In genomic region chr20:1469925-1470571, GRCh38 we compare ENCODE assay signal across 1 cellular context.
TF ChIP-seq lines count a peak whose summit lies in the region.

No MANE protein-coding gene starts in this region.

TF ChIP-seq in HepG2, 621 proteins besides CTCF, POLR2A, EP300 and RAD21 (continued from another document and continues in another):
- TF ChIP-seq ISL2 (CRISPR knock-in tag; IDR thresholded peaks at IDR 0.05), result 0 out of 2 replicates have a peak, but pooled peaks have one; percentile 48
- TF ChIP-seq PAX8 (CRISPR knock-in tag; IDR thresholded peaks at IDR 0.05; ENCODE audit: borderline replicate concordance), result no peak
- TF ChIP-seq ZNF501 (CRISPR knock-in tag; IDR thresholded peaks at IDR 0.05), result peak; percentile 90
- TF ChIP-seq ATM (IDR thresholded peaks at IDR 0.05; ENCODE audit: borderline replicate concordance), result no peak
- TF ChIP-seq PHF21A (CRISPR knock-in tag; IDR thresholded peaks at IDR 0.05), result peak; percentile 86; the same call in 1 of the 2 replicates
- TF ChIP-seq, protein P1, sequence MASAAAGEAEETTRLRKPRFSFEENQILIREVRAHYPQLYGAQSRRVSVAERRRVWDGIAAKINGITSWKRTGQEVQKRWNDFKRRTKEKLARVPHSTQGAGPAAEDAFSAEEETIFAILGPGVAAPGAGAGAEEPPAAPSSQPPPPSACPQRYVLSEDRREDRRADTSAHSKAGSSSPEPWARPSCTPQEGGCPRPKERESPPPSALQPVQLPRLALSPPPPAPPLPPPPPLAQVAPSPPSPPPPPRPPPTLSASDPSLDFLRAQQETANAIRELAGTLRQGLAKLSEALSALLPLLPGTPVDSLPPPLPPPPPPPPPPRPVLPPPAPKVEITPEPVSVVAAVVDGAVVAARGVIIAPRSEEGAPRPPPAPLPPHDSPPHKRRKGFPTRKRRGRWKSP (CRISPR knock-in tag; IDR thresholded peaks at IDR 0.05), result peak; percentile 77
- no peak for TF ChIP-seq MED13 (CRISPR knock-in tag; IDR thresholded peaks at IDR 0.05)
- no peak; the same call in 1 of the 2 replicates for TF ChIP-seq AHDC1 (CRISPR knock-in tag; IDR thresholded peaks at IDR 0.05; ENCODE audit: borderline replicate concordance)
- no peak for TF ChIP-seq ZNF816 (CRISPR knock-in tag; IDR thresholded peaks at IDR 0.05; ENCODE audit: borderline replicate concordance)
- TF ChIP-seq ZNF460 (CRISPR knock-in tag; IDR thresholded peaks at IDR 0.05; ENCODE audit: borderline replicate concordance), result no peak
- no peak for TF ChIP-seq NPAS2 (CRISPR knock-in tag; IDR thresholded peaks at IDR 0.05; ENCODE audit: borderline replicate concordance)
- TF ChIP-seq SP4 (CRISPR knock-in tag; IDR thresholded peaks at IDR 0.05), result no peak
- no peak; the same call in 1 of the 2 replicates for TF ChIP-seq SALL2 (CRISPR knock-in tag; IDR thresholded peaks at IDR 0.05)
- TF ChIP-seq ATF2 (CRISPR knock-in tag; IDR thresholded peaks at IDR 0.05), result peak; percentile 89
- TF ChIP-seq, protein P2, sequence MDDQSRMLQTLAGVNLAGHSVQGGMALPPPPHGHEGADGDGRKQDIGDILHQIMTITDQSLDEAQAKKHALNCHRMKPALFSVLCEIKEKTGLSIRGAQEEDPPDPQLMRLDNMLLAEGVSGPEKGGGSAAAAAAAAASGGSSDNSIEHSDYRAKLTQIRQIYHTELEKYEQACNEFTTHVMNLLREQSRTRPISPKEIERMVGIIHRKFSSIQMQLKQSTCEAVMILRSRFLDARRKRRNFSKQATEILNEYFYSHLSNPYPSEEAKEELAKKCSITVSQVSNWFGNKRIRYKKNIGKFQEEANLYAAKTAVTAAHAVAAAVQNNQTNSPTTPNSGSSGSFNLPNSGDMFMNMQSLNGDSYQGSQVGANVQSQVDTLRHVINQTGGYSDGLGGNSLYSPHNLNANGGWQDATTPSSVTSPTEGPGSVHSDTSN (CRISPR knock-in tag; IDR thresholded peaks at IDR 0.05; ENCODE audit: borderline replicate concordance), result no peak
- TF ChIP-seq MTF2 (CRISPR knock-in tag; IDR thresholded peaks at IDR 0.05; ENCODE audit: borderline replicate concordance), result 0 out of 2 replicates have a peak, but pooled peaks have one; percentile 36
- peak; percentile 54 for TF ChIP-seq SKI (IDR thresholded peaks at IDR 0.05; ENCODE audit: partially characterized antibody)
- TF ChIP-seq ZBTB42 (CRISPR knock-in tag; IDR thresholded peaks at IDR 0.05), result no peak
- TF ChIP-seq, protein P3, sequence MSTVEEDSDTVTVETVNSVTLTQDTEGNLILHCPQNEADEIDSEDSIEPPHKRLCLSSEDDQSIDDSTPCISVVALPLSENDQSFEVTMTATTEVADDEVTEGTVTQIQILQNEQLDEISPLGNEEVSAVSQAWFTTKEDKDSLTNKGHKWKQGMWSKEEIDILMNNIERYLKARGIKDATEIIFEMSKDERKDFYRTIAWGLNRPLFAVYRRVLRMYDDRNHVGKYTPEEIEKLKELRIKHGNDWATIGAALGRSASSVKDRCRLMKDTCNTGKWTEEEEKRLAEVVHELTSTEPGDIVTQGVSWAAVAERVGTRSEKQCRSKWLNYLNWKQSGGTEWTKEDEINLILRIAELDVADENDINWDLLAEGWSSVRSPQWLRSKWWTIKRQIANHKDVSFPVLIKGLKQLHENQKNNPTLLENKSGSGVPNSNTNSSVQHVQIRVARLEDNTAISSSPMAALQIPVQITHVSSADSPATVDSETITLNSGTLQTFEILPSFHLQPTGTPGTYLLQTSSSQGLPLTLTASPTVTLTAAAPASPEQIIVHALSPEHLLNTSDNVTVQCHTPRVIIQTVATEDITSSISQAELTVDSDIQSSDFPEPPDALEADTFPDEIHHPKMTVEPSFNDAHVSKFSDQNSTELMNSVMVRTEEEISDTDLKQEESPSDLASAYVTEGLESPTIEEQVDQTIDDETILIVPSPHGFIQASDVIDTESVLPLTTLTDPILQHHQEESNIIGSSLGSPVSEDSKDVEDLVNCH (CRISPR knock-in tag; IDR thresholded peaks at IDR 0.05), result no peak
- peak; percentile 43; the same call in 1 of the 2 replicates for TF ChIP-seq HCFC1 (IDR thresholded peaks at IDR 0.05; ENCODE audit: low read depth, low read length)
- no peak for TF ChIP-seq ZNF143 (CRISPR knock-in tag; IDR thresholded peaks at IDR 0.05)
- TF ChIP-seq ZNF263 (CRISPR knock-in tag; IDR thresholded peaks at IDR 0.05), result no peak
- TF ChIP-seq HOXA3 (CRISPR knock-in tag; IDR thresholded peaks at IDR 0.05), result peak; percentile 77
- no peak for TF ChIP-seq TAF15 (IDR thresholded peaks at IDR 0.05; ENCODE audit: low read depth, low read length, poor library complexity, severe bottlenecking)
- TF ChIP-seq ZNF317 (CRISPR knock-in tag; IDR thresholded peaks at IDR 0.05), result no peak
- TF ChIP-seq RELA (CRISPR knock-in tag; IDR thresholded peaks at IDR 0.05), result peak; percentile 98
- no peak for TF ChIP-seq ZNF552 (CRISPR knock-in tag; IDR thresholded peaks at IDR 0.05; ENCODE audit: borderline replicate concordance)
- no peak for TF ChIP-seq DDIT3 (CRISPR knock-in tag; IDR thresholded peaks at IDR 0.05)
- TF ChIP-seq POLR2AphosphoS2 (IDR thresholded peaks at IDR 0.05; ENCODE audit: low read depth, low read length), result no peak
- peak; percentile 53; the same call in 1 of the 2 replicates for TF ChIP-seq ZNF891 (CRISPR knock-in tag; IDR thresholded peaks at IDR 0.05)
- no peak for TF ChIP-seq ZNF703 (CRISPR knock-in tag; IDR thresholded peaks at IDR 0.05; ENCODE audit: borderline replicate concordance)
- peak; percentile 79 for TF ChIP-seq THAP11 (CRISPR knock-in tag; IDR thresholded peaks at IDR 0.05)
- TF ChIP-seq ZFP82 (CRISPR knock-in tag; IDR thresholded peaks at IDR 0.05; ENCODE audit: borderline replicate concordance), result no peak
- TF ChIP-seq, protein P4, sequence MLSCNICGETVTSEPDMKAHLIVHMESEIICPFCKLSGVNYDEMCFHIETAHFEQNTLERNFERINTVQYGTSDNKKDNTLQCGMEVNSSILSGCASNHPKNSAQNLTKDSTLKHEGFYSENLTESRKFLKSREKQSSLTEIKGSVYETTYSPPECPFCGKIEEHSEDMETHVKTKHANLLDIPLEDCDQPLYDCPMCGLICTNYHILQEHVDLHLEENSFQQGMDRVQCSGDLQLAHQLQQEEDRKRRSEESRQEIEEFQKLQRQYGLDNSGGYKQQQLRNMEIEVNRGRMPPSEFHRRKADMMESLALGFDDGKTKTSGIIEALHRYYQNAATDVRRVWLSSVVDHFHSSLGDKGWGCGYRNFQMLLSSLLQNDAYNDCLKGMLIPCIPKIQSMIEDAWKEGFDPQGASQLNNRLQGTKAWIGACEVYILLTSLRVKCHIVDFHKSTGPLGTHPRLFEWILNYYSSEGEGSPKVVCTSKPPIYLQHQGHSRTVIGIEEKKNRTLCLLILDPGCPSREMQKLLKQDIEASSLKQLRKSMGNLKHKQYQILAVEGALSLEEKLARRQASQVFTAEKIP (CRISPR knock-in tag; IDR thresholded peaks at IDR 0.05; ENCODE audit: borderline replicate concordance), result no peak
- peak; percentile 93 for TF ChIP-seq STAG1 (CRISPR knock-in tag; IDR thresholded peaks at IDR 0.05)
- TF ChIP-seq NR3C1 (CRISPR knock-in tag; IDR thresholded peaks at IDR 0.05), result no peak
- TF ChIP-seq MAFK (conservative IDR thresholded peaks at IDR 0.05 in 1 of 2, IDR thresholded peaks at IDR 0.05 in 1 of 2; ENCODE audit: low read length in 2 of 2), result peak; percentile 57 to 70
- TF ChIP-seq, protein P5, sequence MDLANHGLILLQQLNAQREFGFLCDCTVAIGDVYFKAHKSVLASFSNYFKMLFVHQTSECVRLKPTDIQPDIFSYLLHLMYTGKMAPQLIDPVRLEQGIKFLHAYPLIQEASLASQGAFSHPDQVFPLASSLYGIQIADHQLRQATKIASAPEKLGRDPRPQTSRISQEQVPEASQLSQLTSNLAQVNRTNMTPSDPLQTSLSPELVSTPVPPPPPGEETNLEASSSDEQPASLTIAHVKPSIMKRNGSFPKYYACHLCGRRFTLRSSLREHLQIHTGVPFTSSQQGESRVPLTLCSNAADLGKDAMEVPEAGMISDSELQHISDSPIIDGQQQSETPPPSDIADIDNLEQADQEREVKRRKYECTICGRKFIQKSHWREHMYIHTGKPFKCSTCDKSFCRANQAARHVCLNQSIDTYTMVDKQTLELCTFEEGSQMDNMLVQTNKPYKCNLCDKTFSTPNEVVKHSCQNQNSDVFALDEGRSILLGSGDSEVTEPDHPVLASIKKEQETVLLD (CRISPR knock-in tag; IDR thresholded peaks at IDR 0.05; ENCODE audit: low read depth), result no peak
- TF ChIP-seq ZFY (CRISPR knock-in tag; IDR thresholded peaks at IDR 0.05), result peak; percentile 80
- peak; percentile 90 for TF ChIP-seq NFKBIZ (CRISPR knock-in tag; IDR thresholded peaks at IDR 0.05)
- TF ChIP-seq, protein P6, sequence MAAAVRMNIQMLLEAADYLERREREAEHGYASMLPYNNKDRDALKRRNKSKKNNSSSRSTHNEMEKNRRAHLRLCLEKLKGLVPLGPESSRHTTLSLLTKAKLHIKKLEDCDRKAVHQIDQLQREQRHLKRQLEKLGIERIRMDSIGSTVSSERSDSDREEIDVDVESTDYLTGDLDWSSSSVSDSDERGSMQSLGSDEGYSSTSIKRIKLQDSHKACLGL (CRISPR knock-in tag; IDR thresholded peaks at IDR 0.05), result no peak
- no peak for TF ChIP-seq ZNF282 (IDR thresholded peaks at IDR 0.05; ENCODE audit: partially characterized antibody)
- TF ChIP-seq ZNF367 (CRISPR knock-in tag; IDR thresholded peaks at IDR 0.05; ENCODE audit: borderline replicate concordance), result no peak
- no peak; the same call in 1 of the 2 replicates for TF ChIP-seq LRRFIP1 (CRISPR knock-in tag; conservative IDR thresholded peaks at IDR 0.05)
- TF ChIP-seq ZBTB37 (CRISPR knock-in tag; IDR thresholded peaks at IDR 0.05), result no peak
- TF ChIP-seq ZNF776 (CRISPR knock-in tag; IDR thresholded peaks at IDR 0.05), result no peak
